In genomic region chr9:34625087-34625486, GRCh38 we compare ENCODE assay signal across 22 cellular contexts. TPM values are rescaled to one million over a fixed set of nuclear protein-coding genes. Genes with fewer than 3 reads are reported as not detected.
DNase-seq lines count a peak whose midpoint lies in the region; ATAC-seq, FAIRE-seq and TF ChIP-seq lines count a peak whose summit lies in the region.
"Had no signal": no experiment of that assay in that cellular context is flagged by ENCODE, and none has a peak within 500 bp of the region (broad histone marks: within the 10 kb centered on the region; RNA-seq: fewer than 3 reads in every experiment).

No MANE protein-coding gene starts in this region.

- no peak overlapping the region for H3K9ac ChIP-seq in mesendoderm (ENCODE audit: low read length)
- H3K9ac ChIP-seq: KMS-11, SK-N-SH had no signal

- H3K27me3 ChIP-seq in GM23338 (ENCODE audit: insufficient read depth) (peaks cover 95% of the 10 kb centered on the region), mesendoderm (ENCODE audit: insufficient read depth, low read length, poor library complexity) (peaks cover 55% of the 10 kb centered on the region), A673 (replicated peaks; ENCODE audit: insufficient read depth, low read depth, low read length, poor library complexity) (peaks cover 63% of the 10 kb centered on the region)

- H3K36me3 Mint-ChIP-seq in GM23338 (ENCODE audit: low read depth) (peaks cover 4% of the 10 kb centered on the region; the same call in 1 of the 3 replicates), brain (no peaks in the 10 kb centered on the region)

- H3K4me3 Mint-ChIP-seq in GM23338 (peak overlapping the region; percentile 12; the same call in 1 of the 3 replicates), brain (peak overlapping the region in 3 of 5 experiments; percentile 30 to 63 (median 50))

- H4K8ac ChIP-seq in mesendoderm (ENCODE audit: low read depth, low read length), result no peak overlapping the region

- H3K4ac ChIP-seq in mesendoderm (ENCODE audit: low read depth, low read length), result no peak overlapping the region

- POLR2A ChIA-PET in A673 (lab: Charles Lee; ENCODE audit: low non-redundant PET), result no interaction called here

- BruUV-seq in A673 (replicated peaks; lab: Mats Ljungman, UMichigan), result no TSS peak

- H3K9me3 Mint-ChIP-seq in GM23338 (peaks cover 4% of the 10 kb centered on the region; the same call in 1 of the 3 replicates), brain (peaks cover 0 to 3% (median 0%) of the 10 kb centered on the region in 5 experiments)
- H3K9me3 Mint-ChIP-seq: CD8-positive, alpha-beta memory T cell had no signal

- no peaks in the 10 kb centered on the region for H3K79me2 ChIP-seq in GM23338 (replicated peaks; ENCODE audit: insufficient read depth)
- H3K79me2 ChIP-seq in mesendoderm (ENCODE audit: control insufficient read depth, insufficient read depth, low read length), result no peaks in the 10 kb centered on the region

- H3K18ac ChIP-seq in mesendoderm (ENCODE audit: low read length), result no peak overlapping the region

- TF ChIP-seq CTCF in GM23338 (conservative IDR thresholded peaks at IDR 0.05; ENCODE audit: low read depth in 2 of 2) (no peak), brain (conservative IDR thresholded peaks at IDR 0.05) (no peak), GM10266 (IDR thresholded peaks at IDR 0.05; ENCODE audit: control insufficient read depth, insufficient read depth, low read depth, missing control alignments) (no peak), A673 (conservative IDR thresholded peaks at IDR 0.05; ENCODE audit: low read depth, low read length) (no peak)

- no peak overlapping the region for H3K56ac ChIP-seq in mesendoderm (ENCODE audit: low read length)

- no peak overlapping the region for H2AK5ac ChIP-seq in mesendoderm (ENCODE audit: low read length)

- H3K27ac ChIP-seq in GM23338 (ENCODE audit: low read depth) (no peak overlapping the region), mesendoderm (ENCODE audit: low read depth, low read length) (no peak overlapping the region), A673 (ENCODE audit: low read depth, low read length, poor library complexity, severe bottlenecking) (no peak overlapping the region)
- H3K27ac ChIP-seq: KMS-11 had no signal

- FAIRE-seq in GM19239 (lab: Jason Lieb, UNC), result no peak
- FAIRE-seq: GM12891 had no signal

- H2BK5ac ChIP-seq in mesendoderm (ENCODE audit: low read length), result no peak overlapping the region

- peaks cover 20% of the 10 kb centered on the region for H3K4me1 Mint-ChIP-seq in GM23338
- peaks cover 31% of the 10 kb centered on the region for H3K4me1 Mint-ChIP-seq in brain

- H2BK120ac ChIP-seq in mesendoderm (ENCODE audit: low read depth, low read length), result no peak overlapping the region

- ATAC-seq in GM23338, result no peak

- no peak overlapping the region for H4K5ac ChIP-seq in mesendoderm (ENCODE audit: low read length)

- no peaks in the 10 kb centered on the region for H3K9me3 ChIP-seq in A673 (ENCODE audit: low read depth, low read length, poor library complexity, severe bottlenecking)
- H3K9me3 ChIP-seq: SK-N-SH had no signal

- H2AFZ ChIP-seq in GM23338, result peak overlapping the region; percentile 91

- H3K4me3 ChIP-seq in GM23338 (peak overlapping the region; percentile 52; the same call in 1 of the 2 replicates), mesendoderm (ENCODE audit: low read length) (no peak overlapping the region), A673 (ENCODE audit: low read depth, low read length, poor library complexity, severe bottlenecking) (no peak overlapping the region)

- H3K4me1 ChIP-seq in GM23338 (ENCODE audit: insufficient read depth) (peaks cover 13% of the 10 kb centered on the region; the same call in 1 of the 2 replicates), mesendoderm (ENCODE audit: control insufficient read depth, low read depth, low read length) (no peaks in the 10 kb centered on the region), A673 (ENCODE audit: insufficient read depth, low read length, poor library complexity, severe bottlenecking) (peaks cover 7% of the 10 kb centered on the region)

- CTCF ChIA-PET in A673 (lab: Charles Lee), result interaction anchor here (1.9 kb wide), 1 partner anchor 9 kb away, joined by 4 read pairs; no protein-coding TSS in a partner anchor

- H3K79me1 ChIP-seq in mesendoderm (ENCODE audit: low read length), result no peaks in the 10 kb centered on the region

- H3K36me3 ChIP-seq in GM23338 (ENCODE audit: insufficient read depth) (no peaks in the 10 kb centered on the region), mesendoderm (ENCODE audit: control insufficient read depth, insufficient read depth, low read length) (no peaks in the 10 kb centered on the region), A673 (ENCODE audit: insufficient read depth, low read length, poor library complexity, severe bottlenecking) (no peaks in the 10 kb centered on the region)

- H4K20me1 ChIP-seq in GM23338 (replicated peaks; ENCODE audit: insufficient read depth), result no peaks in the 10 kb centered on the region; the same call in 1 of the 2 replicates

- peaks cover 80% of the 10 kb centered on the region for H3K27me3 Mint-ChIP-seq in GM23338 (ENCODE audit: insufficient read depth, low read depth, poor library complexity)
- H3K27me3 Mint-ChIP-seq in brain, result peaks cover 60% of the 10 kb centered on the region

- 0 out of 2 replicates have a peak, but pooled peaks cover 3% of the 10 kb centered on the region for H3F3A ChIP-seq in GM23338 (replicated peaks; ENCODE audit: low read depth)

- intact Hi-C loops in A673 (cut with micrococcal nuclease; ENCODE audit: unreplicated experiment), result no loop called here

- no peak for DNase-seq in GM23338 (ENCODE audit: low spot score)
- DNase-seq in mesendoderm, result peak; percentile 30
- no peak for DNase-seq in GM19239 (ENCODE audit: insufficient read length, low spot score)
- DNase-seq in GM10266 (ENCODE audit: extremely low spot score), result no peak
- no peak for DNase-seq in A673 (ENCODE audit: low spot score)
- DNase-seq: C1 segment of cervical spinal cord; CD8-positive, alpha-beta memory T cell; DMS53; EL; MV-4-11; NCI-H1417; NCI-H187; NCI-H2107; NCI-H2227 treated with DMSO at 0.1 percent for 48 hours; NCI-H510A treated with DMSO at 0.1 percent for 48 hours; NCI-H774; SHP77 treated with DMSO at 0.1 percent for 48 hours; SK-N-SH had no signal

- H3K4me2 ChIP-seq in GM23338, result peak overlapping the region; percentile 81
- no peak overlapping the region for H3K4me2 ChIP-seq in mesendoderm (ENCODE audit: low read length)
- H3K4me2 ChIP-seq: KMS-11, SK-N-SH had no signal

- H3K9me2 ChIP-seq in GM23338 (ENCODE audit: insufficient read depth), result 0 out of 2 replicates have a peak, but pooled peaks cover 4% of the 10 kb centered on the region
- H3K9me2 ChIP-seq: SK-N-SH had no signal

- no peak overlapping the region for H2BK15ac ChIP-seq in mesendoderm (replicated peaks; ENCODE audit: low read depth)

- WGBS in mesendoderm (ENCODE audit: extremely low coverage, insufficient coverage, low lambda C conversion rate), result no CpG with 5 or more reads among the region's 6 CpGs

- H3K27ac Mint-ChIP-seq in GM23338 (no peak overlapping the region), brain (peak overlapping the region in 2 of 5 experiments; percentile 42 to 75)
- H3K27ac Mint-ChIP-seq: CD8-positive, alpha-beta memory T cell had no signal

- H3K23ac ChIP-seq in mesendoderm (ENCODE audit: low read length), result no peak overlapping the region

RNA-seq across cellular contexts. Expression of gene ARID3C, which starts 3.8 kb away (rescaled TPM):
- 0.49 TPM in 1 of 2 replicates, not detected in the other for total RNA-seq in GM23338 (2014; rRNA removed; shearing (Covaris generic))
- polyA plus RNA-seq in GM23338 (2016; fragmentation: Nextera tagmentation; extraction: Ambion mirVana), result not detected in 2 replicates
- polyA plus RNA-seq in brain (ENCODE audit: insufficient read depth, low read depth, low replicate concordance), result not detected
- not detected for polyA plus RNA-seq in mesendoderm (2013, experiment 1 of 2)
- polyA plus RNA-seq in mesendoderm (2013, experiment 2 of 2), result not detected
- total RNA-seq in A673 (2021), result not detected in 2 replicates
- total RNA-seq: RPMI7951 had no signal
- polyA plus RNA-seq: CD8-positive, alpha-beta memory T cell had no signal

RNA-seq across cellular contexts. Expression of gene DCTN3, which starts 4.8 kb away (rescaled TPM):
- 12.9 and 20.6 TPM in 2 replicates for total RNA-seq in GM23338 (2014; rRNA removed; shearing (Covaris generic))
- 17.9 and 23.2 TPM in 2 replicates for polyA plus RNA-seq in GM23338 (2016; fragmentation: Nextera tagmentation; extraction: Ambion mirVana)
- polyA plus RNA-seq in brain (ENCODE audit: insufficient read depth, low read depth, low replicate concordance), result 314 TPM
- polyA plus RNA-seq in mesendoderm (2013, experiment 1 of 2), result 27.5 TPM
- polyA plus RNA-seq in mesendoderm (2013, experiment 2 of 2), result 26.4 TPM
- total RNA-seq in A673 (2021), result 79.3 and 89.4 TPM in 2 replicates

RNA-seq across cellular contexts. Expression of gene SIGMAR1, which starts 12.5 kb away (rescaled TPM):
- 104 and 167 TPM in 2 replicates for total RNA-seq in GM23338 (2014; rRNA removed; shearing (Covaris generic))
- polyA plus RNA-seq in GM23338 (2016; fragmentation: Nextera tagmentation; extraction: Ambion mirVana), result 76.4 and 82.3 TPM in 2 replicates
- 81.1 TPM for polyA plus RNA-seq in brain (ENCODE audit: insufficient read depth, low read depth, low replicate concordance)
- 61.1 TPM for polyA plus RNA-seq in mesendoderm (2013, experiment 1 of 2)
- polyA plus RNA-seq in mesendoderm (2013, experiment 2 of 2), result 60.8 TPM
- 165 and 172 TPM in 2 replicates for total RNA-seq in A673 (2021)

RNA-seq across cellular contexts. Expression of gene RPP25L, which starts 13.2 kb away (rescaled TPM):
- total RNA-seq in GM23338 (2014; rRNA removed; shearing (Covaris generic)), result 19.9 and 25.1 TPM in 2 replicates
- polyA plus RNA-seq in GM23338 (2016; fragmentation: Nextera tagmentation; extraction: Ambion mirVana), result 16.4 and 18.5 TPM in 2 replicates
- 30.9 TPM for polyA plus RNA-seq in brain (ENCODE audit: insufficient read depth, low read depth, low replicate concordance)
- 19.6 TPM for polyA plus RNA-seq in mesendoderm (2013, experiment 1 of 2)
- 19.3 TPM for polyA plus RNA-seq in mesendoderm (2013, experiment 2 of 2)
- total RNA-seq in A673 (2021), result 19.7 and 31.6 TPM in 2 replicates

RNA-seq across cellular contexts. Expression of gene GALT, which starts 21.4 kb away (rescaled TPM):
- total RNA-seq in GM23338 (2014; rRNA removed; shearing (Covaris generic)), result 14.5 and 31.5 TPM in 2 replicates
- polyA plus RNA-seq in GM23338 (2016; fragmentation: Nextera tagmentation; extraction: Ambion mirVana), result 31.6 and 35.1 TPM in 2 replicates
- polyA plus RNA-seq in brain (ENCODE audit: insufficient read depth, low read depth, low replicate concordance), result 27.2 TPM
- 9.9 TPM for polyA plus RNA-seq in mesendoderm (2013, experiment 1 of 2)
- 10.9 TPM for polyA plus RNA-seq in mesendoderm (2013, experiment 2 of 2)
- total RNA-seq in A673 (2021), result 27.6 and 37.6 TPM in 2 replicates
